20 cellular contexts compared by ENCODE assay signal in the genomic region with DNA sequence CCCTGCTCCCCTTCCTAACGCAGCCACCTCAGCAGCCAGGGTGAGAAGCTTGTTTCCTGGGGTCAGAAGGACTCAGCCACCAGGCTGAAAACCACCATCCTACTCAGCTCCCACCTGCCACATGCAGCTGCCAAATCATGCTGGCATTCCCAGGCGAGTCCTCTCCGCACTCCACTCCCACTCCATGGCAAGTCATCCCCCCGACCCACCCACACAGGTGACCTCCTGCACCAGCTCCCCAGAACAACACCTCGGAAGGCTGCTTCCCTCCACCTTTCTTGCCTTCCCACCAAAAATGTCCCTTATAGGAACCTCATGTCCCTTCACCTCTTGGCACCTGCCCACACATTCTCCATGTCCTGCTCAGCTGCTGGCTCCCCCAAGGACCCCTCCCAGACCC. TPM values are rescaled to one million over a fixed set of nuclear protein-coding genes. Genes with fewer than 3 reads are reported as not detected.
DNase-seq lines count a peak whose midpoint lies in the region; ATAC-seq and TF ChIP-seq lines count a peak whose summit lies in the region.
"Had no signal": no experiment of that assay in that cellular context is flagged by ENCODE, and none has a peak within 500 bp of the region (broad histone marks: within the 10 kb centered on the region; RNA-seq: fewer than 3 reads in every experiment).

No MANE protein-coding gene starts in this region.

- no peaks in the 10 kb centered on the region for H3K9me3 ChIP-seq in CD4-positive, CD25-positive, alpha-beta regulatory T cell (ENCODE audit: control insufficient read depth in 2 of 2, low read length in 2 of 2)
- no peaks in the 10 kb centered on the region for H3K9me3 ChIP-seq in CD8-positive, alpha-beta T cell (ENCODE audit: low read length)
- H3K9me3 ChIP-seq in esophagus squamous epithelium: no peaks in the 10 kb centered on the region

- no peak overlapping the region for H3K27ac ChIP-seq in CD4-positive, CD25-positive, alpha-beta regulatory T cell (ENCODE audit: insufficient read depth, low read length, poor library complexity, severe bottlenecking)
- H3K27ac ChIP-seq in CD8-positive, alpha-beta T cell (ENCODE audit: low read depth, low read length): no peak overlapping the region
- no peak overlapping the region for H3K27ac ChIP-seq in esophagus squamous epithelium
- H3K27ac ChIP-seq: foreskin keratinocyte had no signal

- 88 to 96% methylated on average over 5 of the region's 5 CpGs for whole genome bisulfite sequencing in esophagus squamous epithelium, 2 donors

- H3K36me3 Mint-ChIP-seq in CD4-positive, CD25-positive, alpha-beta regulatory T cell: peaks cover 23% of the 10 kb centered on the region
- peaks cover 54% of the 10 kb centered on the region for H3K36me3 Mint-ChIP-seq in CD8-positive, alpha-beta T cell
- H3K36me3 Mint-ChIP-seq in activated naive CD8-positive, alpha-beta T cell treated with anti-CD3 and anti-CD28 coated beads for 36 hours: peaks cover 33% of the 10 kb centered on the region
- H3K36me3 Mint-ChIP-seq in natural killer cell treated with Interleukin-12 subunit alpha and Interleukin-12 subunit beta and Interleukin-15 and Interleukin-18, amount 100 ng/mL, for 72 hours: peaks cover 28% of the 10 kb centered on the region

- no peaks in the 10 kb centered on the region for H3K27me3 Mint-ChIP-seq in CD4-positive, CD25-positive, alpha-beta regulatory T cell
- no peaks in the 10 kb centered on the region for H3K27me3 Mint-ChIP-seq in CD8-positive, alpha-beta T cell (ENCODE audit: low read depth)
- H3K27me3 Mint-ChIP-seq in activated naive CD8-positive, alpha-beta T cell treated with anti-CD3 and anti-CD28 coated beads for 36 hours: no peaks in the 10 kb centered on the region
- no peaks in the 10 kb centered on the region for H3K27me3 Mint-ChIP-seq in natural killer cell treated with Interleukin-12 subunit alpha and Interleukin-12 subunit beta and Interleukin-15 and Interleukin-18, amount 100 ng/mL, for 72 hours

- H3K4me3 ChIP-seq in CD4-positive, CD25-positive, alpha-beta regulatory T cell (ENCODE audit: low read depth, low read length): no peak overlapping the region
- H3K4me3 ChIP-seq in CD8-positive, alpha-beta T cell (ENCODE audit: low read depth, low read length): no peak overlapping the region
- H3K4me3 ChIP-seq in esophagus squamous epithelium: no peak overlapping the region

- intact Hi-C loops in CD8-positive, alpha-beta T cell (cut with DNase I, micrococcal nuclease): loop anchor here in 1 of 2 experiments (10.0 kb wide), 1 partner anchor 259 kb away; a partner anchor contains a TSS
- intact Hi-C loops in esophagus squamous epithelium (cut with DNase I): no loop called here

- H3K4me1 ChIP-seq in CD4-positive, CD25-positive, alpha-beta regulatory T cell (ENCODE audit: control insufficient read depth, insufficient read depth, low read length, poor library complexity, severe bottlenecking): peaks cover 18% of the 10 kb centered on the region
- H3K4me1 ChIP-seq in CD8-positive, alpha-beta T cell (ENCODE audit: insufficient read depth, low read length): peaks cover 21% of the 10 kb centered on the region
- H3K4me1 ChIP-seq in esophagus squamous epithelium: peaks cover 17 to 39% (median 17%) of the 10 kb centered on the region in 3 donors

- POLR2A ChIA-PET in CD8-positive, alpha-beta T cell (lab: Charles Lee): no interaction called here

- H3K27ac Mint-ChIP-seq in CD4-positive, CD25-positive, alpha-beta regulatory T cell: peak overlapping the region in 2 of 3 donors; percentile 43 to 71
- H3K27ac Mint-ChIP-seq in CD8-positive, alpha-beta T cell: peak overlapping the region; percentile 69
- H3K27ac Mint-ChIP-seq in activated naive CD8-positive, alpha-beta T cell treated with anti-CD3 and anti-CD28 coated beads for 36 hours: peak overlapping the region; percentile 11
- peak overlapping the region; percentile 9 to 17 for H3K27ac Mint-ChIP-seq in natural killer cell treated with Interleukin-12 subunit alpha and Interleukin-12 subunit beta and Interleukin-15 and Interleukin-18, amount 100 ng/mL, for 72 hours

- H3K9me3 Mint-ChIP-seq in CD4-positive, CD25-positive, alpha-beta regulatory T cell: no peaks in the 10 kb centered on the region
- H3K9me3 Mint-ChIP-seq in CD8-positive, alpha-beta T cell: no peaks in the 10 kb centered on the region
- H3K9me3 Mint-ChIP-seq in activated naive CD8-positive, alpha-beta T cell treated with anti-CD3 and anti-CD28 coated beads for 36 hours: no peaks in the 10 kb centered on the region
- H3K9me3 Mint-ChIP-seq in natural killer cell treated with Interleukin-12 subunit alpha and Interleukin-12 subunit beta and Interleukin-15 and Interleukin-18, amount 100 ng/mL, for 72 hours: no peaks in the 10 kb centered on the region

- no peak for TF ChIP-seq CTCF in CD8-positive, alpha-beta T cell (IDR thresholded peaks at IDR 0.05)
- TF ChIP-seq CTCF in esophagus squamous epithelium (IDR thresholded peaks at IDR 0.05): no peak

- ATAC-seq in CD4-positive, CD25-positive, alpha-beta regulatory T cell (ENCODE audit: low read depth in 2 of 2): no peak
- ATAC-seq in CD8-positive, alpha-beta T cell: no peak
- no peak for ATAC-seq in natural killer cell treated with Interleukin-12 subunit alpha and Interleukin-12 subunit beta and Interleukin-15 and Interleukin-18, amount 100 ng/mL, for 72 hours
- ATAC-seq: foreskin keratinocyte, left colon, sciatic nerve had no signal

- peak overlapping the region in 1 of 4 donors; percentile 48 for H3K4me3 Mint-ChIP-seq in CD4-positive, CD25-positive, alpha-beta regulatory T cell
- no peak overlapping the region for H3K4me3 Mint-ChIP-seq in CD8-positive, alpha-beta T cell
- H3K4me3 Mint-ChIP-seq in activated naive CD8-positive, alpha-beta T cell treated with anti-CD3 and anti-CD28 coated beads for 36 hours: no peak overlapping the region
- H3K4me3 Mint-ChIP-seq in natural killer cell treated with Interleukin-12 subunit alpha and Interleukin-12 subunit beta and Interleukin-15 and Interleukin-18, amount 100 ng/mL, for 72 hours: no peak overlapping the region

- H3K36me3 ChIP-seq in CD4-positive, CD25-positive, alpha-beta regulatory T cell (ENCODE audit: control insufficient read depth, insufficient read depth, low read length): peaks cover 40% of the 10 kb centered on the region
- H3K36me3 ChIP-seq in CD8-positive, alpha-beta T cell (ENCODE audit: insufficient read depth, low read length): peaks cover 31% of the 10 kb centered on the region
- peaks cover 21 to 70% (median 33%) of the 10 kb centered on the region in 3 donors for H3K36me3 ChIP-seq in esophagus squamous epithelium

- no peak for DNase-seq in CD4-positive, CD25-positive, alpha-beta regulatory T cell
- no peak for DNase-seq in CD8-positive, alpha-beta T cell
- no peak for DNase-seq in activated naive CD8-positive, alpha-beta T cell treated with anti-CD3 and anti-CD28 coated beads for 36 hours
- DNase-seq in natural killer cell treated with Interleukin-12 subunit alpha and Interleukin-12 subunit beta and Interleukin-15 and Interleukin-18, amount 100 ng/mL, for 72 hours (ENCODE audit: low spot score): no peak
- DNase-seq in hippocampal formation (lab: John Stamatoyannopoulos, UW): no peak
- DNase-seq in esophagus squamous epithelium (lab: John Stamatoyannopoulos, UW): no peak
- DNase-seq in iPS-NIHi7 (ENCODE audit: extremely low spot score): no peak
- DNase-seq: activated CD4-positive, CD25-positive, alpha-beta regulatory T cell treated with anti-CD3 and anti-CD28 coated beads, Interleukin-2, amount 50 U/mL, for 72 hours; DMS 273 treated with DMSO at 0.1 percent for 48 hours; foreskin keratinocyte; GF-D8; left colon; midbrain; NCI-H1417; NCI-H526 treated with DMSO at 0.1 percent for 48 hours; occipital lobe; SHP77 treated with DMSO at 0.1 percent for 48 hours; stimulated activated CD4-positive, alpha-beta T cell treated with anti-CD3 and anti-CD28 coated beads, Interleukin-2, amount 100 ng/mL, for 24 hours; substantia nigra had no signal

- no peak for TF ChIP-seq POLR2A in esophagus squamous epithelium (IDR thresholded peaks at IDR 0.05)

- H3K4me1 Mint-ChIP-seq in CD4-positive, CD25-positive, alpha-beta regulatory T cell: peaks cover 6 to 50% (median 34%) of the 10 kb centered on the region in 4 donors
- H3K4me1 Mint-ChIP-seq in CD8-positive, alpha-beta T cell (ENCODE audit: low read depth): peaks cover 40% of the 10 kb centered on the region
- H3K4me1 Mint-ChIP-seq in activated naive CD8-positive, alpha-beta T cell treated with anti-CD3 and anti-CD28 coated beads for 36 hours: peaks cover 25% of the 10 kb centered on the region
- H3K4me1 Mint-ChIP-seq in natural killer cell treated with Interleukin-12 subunit alpha and Interleukin-12 subunit beta and Interleukin-15 and Interleukin-18, amount 100 ng/mL, for 72 hours (ENCODE audit: low read depth in 2 of 2): peaks cover 35 to 48% of the 10 kb centered on the region in 2 donors

- no peaks in the 10 kb centered on the region for H3K27me3 ChIP-seq in CD4-positive, CD25-positive, alpha-beta regulatory T cell (ENCODE audit: control insufficient read depth, insufficient read depth, low read length)
- no peaks in the 10 kb centered on the region for H3K27me3 ChIP-seq in CD8-positive, alpha-beta T cell (ENCODE audit: insufficient read depth, low read length)
- no peaks in the 10 kb centered on the region for H3K27me3 ChIP-seq in esophagus squamous epithelium
- H3K27me3 ChIP-seq: foreskin keratinocyte had no signal

- CTCF ChIA-PET in CD8-positive, alpha-beta T cell (lab: Charles Lee): interaction anchor here (1.6 kb wide), 1 partner anchor 10 kb away, joined by 8 read pairs; no protein-coding TSS in a partner anchor

RNA-seq across cellular contexts. Expression of a gene that starts 4.6 kb away (rescaled TPM):
- 52.8 TPM for total RNA-seq in CD4-positive, CD25-positive, alpha-beta regulatory T cell
- polyA plus RNA-seq in CD4-positive, CD25-positive, alpha-beta regulatory T cell: 10 to 100 TPM; 17.2 to 27.5 (median 19.7) TPM
- 10 to 100 TPM; 34.5 to 36.2 TPM for total RNA-seq in CD8-positive, alpha-beta T cell
- 100 to 1,000 TPM; 201 to 214 TPM for total RNA-seq in activated naive CD8-positive, alpha-beta T cell treated with anti-CD3 and anti-CD28 coated beads for 36 hours
- total RNA-seq in natural killer cell treated with Interleukin-12 subunit alpha and Interleukin-12 subunit beta and Interleukin-15 and Interleukin-18, amount 100 ng/mL, for 72 hours: 100 to 1,000 TPM; 114 to 145 TPM
- 100 to 1,000 TPM in 2 of 4 donors, 10 to 100 TPM in 2; 79.2 to 120 (median 98.3) TPM for total RNA-seq in esophagus squamous epithelium

RNA-seq across cellular contexts. Expression of a gene that starts 5.0 kb away (rescaled TPM):
- 130 TPM for total RNA-seq in CD4-positive, CD25-positive, alpha-beta regulatory T cell
- 100 to 1,000 TPM; 175 to 251 (median 224) TPM for polyA plus RNA-seq in CD4-positive, CD25-positive, alpha-beta regulatory T cell
- total RNA-seq in CD8-positive, alpha-beta T cell: 100 to 1,000 TPM; 144 TPM
- total RNA-seq in activated naive CD8-positive, alpha-beta T cell treated with anti-CD3 and anti-CD28 coated beads for 36 hours: 100 to 1,000 TPM; 156 to 162 TPM
- total RNA-seq in natural killer cell treated with Interleukin-12 subunit alpha and Interleukin-12 subunit beta and Interleukin-15 and Interleukin-18, amount 100 ng/mL, for 72 hours: 100 to 1,000 TPM; 145 to 147 TPM
- total RNA-seq in esophagus squamous epithelium: 10 to 100 TPM; 46.9 to 59.1 (median 55.9) TPM

RNA-seq across cellular contexts. Expression of a gene that starts 29.2 kb away (rescaled TPM):
- total RNA-seq in CD4-positive, CD25-positive, alpha-beta regulatory T cell: 205 TPM
- polyA plus RNA-seq in CD4-positive, CD25-positive, alpha-beta regulatory T cell: 100 to 1,000 TPM; 602 to 898 (median 659) TPM
- total RNA-seq in CD8-positive, alpha-beta T cell: 10 to 100 TPM; 68.5 to 70.5 TPM
- 100 to 1,000 TPM; 256 to 258 TPM for total RNA-seq in activated naive CD8-positive, alpha-beta T cell treated with anti-CD3 and anti-CD28 coated beads for 36 hours
- total RNA-seq in natural killer cell treated with Interleukin-12 subunit alpha and Interleukin-12 subunit beta and Interleukin-15 and Interleukin-18, amount 100 ng/mL, for 72 hours: 100 to 1,000 TPM; 286 to 366 TPM
- total RNA-seq in esophagus squamous epithelium: 100 to 1,000 TPM in 3 of 4 donors, 10 to 100 TPM in 1; 27.9 to 166 (median 128) TPM

RNA-seq across cellular contexts. Expression of a gene that starts 34.8 kb away (rescaled TPM):
- total RNA-seq in CD4-positive, CD25-positive, alpha-beta regulatory T cell: 3.2 TPM
- polyA plus RNA-seq in CD4-positive, CD25-positive, alpha-beta regulatory T cell: 1 to 10 TPM in 3 of 4 donors, under 1 TPM in 1; 0.91 to 3.8 (median 3.1) TPM
- total RNA-seq in CD8-positive, alpha-beta T cell: 1 to 10 TPM; 4.2 to 4.5 TPM
- total RNA-seq in activated naive CD8-positive, alpha-beta T cell treated with anti-CD3 and anti-CD28 coated beads for 36 hours: 1 to 10 TPM; 5.9 to 9.1 TPM
- total RNA-seq in natural killer cell treated with Interleukin-12 subunit alpha and Interleukin-12 subunit beta and Interleukin-15 and Interleukin-18, amount 100 ng/mL, for 72 hours: 10 to 100 TPM in 1 of 2 donors, 1 to 10 TPM in 1; 5.9 to 15.3 TPM
- 10 to 100 TPM in 1 of 4 donors, 1 to 10 TPM in 3; 5.7 to 12.7 (median 6.6) TPM for total RNA-seq in esophagus squamous epithelium

RNA-seq across cellular contexts. Expression of a gene that starts 35.0 kb away (rescaled TPM):
- 43.7 TPM for total RNA-seq in CD4-positive, CD25-positive, alpha-beta regulatory T cell
- polyA plus RNA-seq in CD4-positive, CD25-positive, alpha-beta regulatory T cell: 10 to 100 TPM; 19.4 to 28.8 (median 23.1) TPM
- total RNA-seq in CD8-positive, alpha-beta T cell: 10 to 100 TPM; 33.4 to 33.9 TPM
- total RNA-seq in activated naive CD8-positive, alpha-beta T cell treated with anti-CD3 and anti-CD28 coated beads for 36 hours: 10 to 100 TPM; 70.0 to 70.1 TPM
- total RNA-seq in natural killer cell treated with Interleukin-12 subunit alpha and Interleukin-12 subunit beta and Interleukin-15 and Interleukin-18, amount 100 ng/mL, for 72 hours: 10 to 100 TPM; 51.1 to 91.1 TPM
- 10 to 100 TPM; 15.1 to 29.2 (median 19.4) TPM for total RNA-seq in esophagus squamous epithelium

Comparison
In these comparisons a context has a peak if more than half of its experiments do, and no peak if none do; other contexts are left out.
1. H3K27ac Mint-ChIP-seq: peak in every context shown above with its lines; median percentile 69 in CD8-positive, alpha-beta T cell; 57 in CD4-positive, CD25-positive, alpha-beta regulatory T cell; 13 in natural killer cell treated with Interleukin-12 subunit alpha and Interleukin-12 subunit beta and Interleukin-15 and Interleukin-18, amount 100 ng/mL, for 72 hours; 11 in activated naive CD8-positive, alpha-beta T cell treated with anti-CD3 and anti-CD28 coated beads for 36 hours.